Comparison of ENCODE assay signal across 7 cellular contexts in the genomic region with DNA sequence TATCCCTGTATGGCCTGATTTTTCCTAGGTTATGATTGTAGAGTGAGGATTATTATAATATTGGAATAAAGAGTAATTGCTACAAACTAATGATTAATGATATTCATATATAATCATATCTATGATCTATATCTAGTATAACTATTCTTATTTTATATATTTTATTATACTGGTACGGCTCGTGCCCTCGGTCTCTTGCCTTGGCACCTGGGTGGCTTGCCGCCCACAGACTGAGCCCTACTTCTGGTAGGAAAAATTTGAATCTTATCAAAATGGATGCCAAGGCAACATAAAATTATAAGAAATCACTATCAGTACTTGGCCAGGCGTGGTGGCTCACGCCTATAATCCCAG. TPM values are rescaled to one million over a fixed set of nuclear protein-coding genes. Genes with fewer than 3 reads are reported as not detected.
DNase-seq lines count a peak whose midpoint lies in the region; ATAC-seq, FAIRE-seq and TF ChIP-seq lines count a peak whose summit lies in the region.
"Not testable (repeated sequence)": the region's sequence is repeated elsewhere in the genome, so short reads cannot be mapped to it uniquely, and the experiment has no call there.

No MANE protein-coding gene starts in this region.

- FAIRE-seq in kidney (lab: Jason Lieb, UNC) = not testable (repeated sequence)

- DNase-seq in CD4-positive, alpha-beta T cell; Karpas-422; activated CD8-positive, alpha-beta memory T cell treated with anti-CD3 and anti-CD28 coated beads, Interleukin-2, amount 10 ng/mL, durations not matched to agents 7 days and 5 days; activated naive CD8-positive, alpha-beta T cell treated with anti-CD3 and anti-CD28 coated beads, Interleukin-2, amount 10 ng/mL, durations not matched to agents 7 days and 5 days; neural crest cell (ENCODE audit: low read depth, low spot score): not testable (repeated sequence)
- DNase-seq in kidney = peak; percentile 20

- not testable (repeated sequence) for H3K9me2 ChIP-seq in Karpas-422 (replicated peaks; ENCODE audit: insufficient read depth, low read length)

- H4K20me1 ChIP-seq in Karpas-422 (ENCODE audit: insufficient read depth, low read depth, low read length) = not testable (repeated sequence)

- CTCF ChIA-PET in CD4-positive, alpha-beta T cell (lab: Charles Lee) = interaction anchor here (0.7 to 1.3 kb wide), 3 partner anchors 9 to 351 kb away, joined by 3 to 4 read pairs (median 3); no protein-coding TSS in a partner anchor
- CTCF ChIA-PET in activated CD8-positive, alpha-beta memory T cell treated with anti-CD3 and anti-CD28 coated beads, Interleukin-2, amount 10 ng/mL, durations not matched to agents 7 days and 5 days (lab: Charles Lee) = interaction anchor here (0.7 to 1.7 kb wide), 2 partner anchors 16 to 19 kb away, joined by 3 to 13 read pairs; no protein-coding TSS in a partner anchor

- H3K27me3 ChIP-seq in CD4-positive, alpha-beta T cell (ENCODE audit: control insufficient read depth, insufficient read depth, low read length); Karpas-422 (ENCODE audit: low read length): not testable (repeated sequence)

- H3K79me2 ChIP-seq in Karpas-422 (ENCODE audit: low read length) = not testable (repeated sequence)

- not testable (repeated sequence) for H3K27ac ChIP-seq in CD4-positive, alpha-beta T cell (ENCODE audit: low read depth, low read length); kidney (ENCODE audit: low read depth in 2 of 2, low read length in 2 of 2)
- peak overlapping the region; percentile 91; the same call in 1 of the 2 replicates for H3K27ac ChIP-seq in Karpas-422 (ENCODE audit: low read length)

- POLR2A ChIA-PET in CD4-positive, alpha-beta T cell (lab: Charles Lee) = interaction anchor here (0.7 kb wide), 1 partner anchor 17 kb away, joined by 3 read pairs; no protein-coding TSS in a partner anchor
- POLR2A ChIA-PET in activated naive CD8-positive, alpha-beta T cell treated with anti-CD3 and anti-CD28 coated beads, Interleukin-2, amount 10 ng/mL, durations not matched to agents 7 days and 5 days (lab: Charles Lee) = not testable (repeated sequence)

- H3K36me3 Mint-ChIP-seq in CD4-positive, alpha-beta T cell (ENCODE audit: low read depth); T-helper 1 cell treated with Interleukin-12 subunit alpha and Interleukin-12 subunit beta and Interleukin-4 antibody, amounts not matched to agents 30 μg/mL and 1 μg/mL, for 36 hours (ENCODE audit: low read depth); activated CD8-positive, alpha-beta memory T cell treated with anti-CD3 and anti-CD28 coated beads, Interleukin-2, amount 10 ng/mL, durations not matched to agents 7 days and 5 days; activated naive CD8-positive, alpha-beta T cell treated with anti-CD3 and anti-CD28 coated beads, Interleukin-2, amount 10 ng/mL, durations not matched to agents 7 days and 5 days; neural crest cell (ENCODE audit: low read depth): not testable (repeated sequence)

- not testable (repeated sequence) for H3K36me3 ChIP-seq in Karpas-422 (ENCODE audit: insufficient read depth, low read length); kidney (ENCODE audit: control insufficient read depth in 1 of 2, insufficient read depth in 2 of 2, low read length in 2 of 2)

- not testable (repeated sequence) for H2AFZ ChIP-seq in Karpas-422 (ENCODE audit: low read length)

- intact Hi-C loops in CD4-positive, alpha-beta T cell (cut with DNase I, micrococcal nuclease); kidney (cut with DNase I): not testable (repeated sequence)

- peaks cover 25% of the 10 kb centered on the region for H3K4me1 ChIP-seq in Karpas-422 (ENCODE audit: low read length)
- not testable (repeated sequence) for H3K4me1 ChIP-seq in kidney (ENCODE audit: control insufficient read depth in 1 of 2, insufficient read depth in 1 of 2, low read depth in 1 of 2, low read length in 2 of 2)

- not testable (repeated sequence) for H3K9ac ChIP-seq in Karpas-422 (ENCODE audit: low read length); kidney (ENCODE audit: low read length in 2 of 2)

- H3K4me3 ChIP-seq in Karpas-422 (ENCODE audit: low read length); kidney (ENCODE audit: low read length in 2 of 2): not testable (repeated sequence)

- not testable (repeated sequence) for H3K27ac Mint-ChIP-seq in CD4-positive, alpha-beta T cell; neural crest cell (ENCODE audit: unreplicated experiment)
- peak overlapping the region; percentile 84 for H3K27ac Mint-ChIP-seq in T-helper 1 cell treated with Interleukin-12 subunit alpha and Interleukin-12 subunit beta and Interleukin-4 antibody, amounts not matched to agents 30 μg/mL and 1 μg/mL, for 36 hours
- H3K27ac Mint-ChIP-seq in activated CD8-positive, alpha-beta memory T cell treated with anti-CD3 and anti-CD28 coated beads, Interleukin-2, amount 10 ng/mL, durations not matched to agents 7 days and 5 days = peak overlapping the region; percentile 90
- peak overlapping the region; percentile 87 for H3K27ac Mint-ChIP-seq in activated naive CD8-positive, alpha-beta T cell treated with anti-CD3 and anti-CD28 coated beads, Interleukin-2, amount 10 ng/mL, durations not matched to agents 7 days and 5 days

- peak overlapping the region; percentile 54 for H3K4me3 Mint-ChIP-seq in CD4-positive, alpha-beta T cell
- H3K4me3 Mint-ChIP-seq in T-helper 1 cell treated with Interleukin-12 subunit alpha and Interleukin-12 subunit beta and Interleukin-4 antibody, amounts not matched to agents 30 μg/mL and 1 μg/mL, for 36 hours = peak overlapping the region; percentile 66
- H3K4me3 Mint-ChIP-seq in activated CD8-positive, alpha-beta memory T cell treated with anti-CD3 and anti-CD28 coated beads, Interleukin-2, amount 10 ng/mL, durations not matched to agents 7 days and 5 days = peak overlapping the region; percentile 64
- H3K4me3 Mint-ChIP-seq in activated naive CD8-positive, alpha-beta T cell treated with anti-CD3 and anti-CD28 coated beads, Interleukin-2, amount 10 ng/mL, durations not matched to agents 7 days and 5 days = peak overlapping the region; percentile 73
- peak overlapping the region; percentile 86 for H3K4me3 Mint-ChIP-seq in neural crest cell

- not testable (repeated sequence) for H3K27me3 Mint-ChIP-seq in CD4-positive, alpha-beta T cell; T-helper 1 cell treated with Interleukin-12 subunit alpha and Interleukin-12 subunit beta and Interleukin-4 antibody, amounts not matched to agents 30 μg/mL and 1 μg/mL, for 36 hours (ENCODE audit: low read depth); activated CD8-positive, alpha-beta memory T cell treated with anti-CD3 and anti-CD28 coated beads, Interleukin-2, amount 10 ng/mL, durations not matched to agents 7 days and 5 days; activated naive CD8-positive, alpha-beta T cell treated with anti-CD3 and anti-CD28 coated beads, Interleukin-2, amount 10 ng/mL, durations not matched to agents 7 days and 5 days
- peaks cover 23% of the 10 kb centered on the region for H3K27me3 Mint-ChIP-seq in neural crest cell (ENCODE audit: low read depth)

- H3K9me3 Mint-ChIP-seq in CD4-positive, alpha-beta T cell; T-helper 1 cell treated with Interleukin-12 subunit alpha and Interleukin-12 subunit beta and Interleukin-4 antibody, amounts not matched to agents 30 μg/mL and 1 μg/mL, for 36 hours; activated CD8-positive, alpha-beta memory T cell treated with anti-CD3 and anti-CD28 coated beads, Interleukin-2, amount 10 ng/mL, durations not matched to agents 7 days and 5 days (ENCODE audit: low read depth); activated naive CD8-positive, alpha-beta T cell treated with anti-CD3 and anti-CD28 coated beads, Interleukin-2, amount 10 ng/mL, durations not matched to agents 7 days and 5 days; neural crest cell: not testable (repeated sequence)

- peaks cover 11% of the 10 kb centered on the region for H3K4me1 Mint-ChIP-seq in CD4-positive, alpha-beta T cell (ENCODE audit: low read depth)
- peaks cover 11% of the 10 kb centered on the region for H3K4me1 Mint-ChIP-seq in T-helper 1 cell treated with Interleukin-12 subunit alpha and Interleukin-12 subunit beta and Interleukin-4 antibody, amounts not matched to agents 30 μg/mL and 1 μg/mL, for 36 hours (ENCODE audit: low read depth)
- H3K4me1 Mint-ChIP-seq in activated CD8-positive, alpha-beta memory T cell treated with anti-CD3 and anti-CD28 coated beads, Interleukin-2, amount 10 ng/mL, durations not matched to agents 7 days and 5 days = peaks cover 25% of the 10 kb centered on the region
- peaks cover 17% of the 10 kb centered on the region for H3K4me1 Mint-ChIP-seq in activated naive CD8-positive, alpha-beta T cell treated with anti-CD3 and anti-CD28 coated beads, Interleukin-2, amount 10 ng/mL, durations not matched to agents 7 days and 5 days
- H3K4me1 Mint-ChIP-seq in neural crest cell = peaks cover 11% of the 10 kb centered on the region

- not testable (repeated sequence) for ATAC-seq in CD4-positive, alpha-beta T cell (ENCODE audit: poor library complexity); activated CD8-positive, alpha-beta memory T cell treated with anti-CD3 and anti-CD28 coated beads, Interleukin-2, amount 10 ng/mL, durations not matched to agents 7 days and 5 days; activated naive CD8-positive, alpha-beta T cell treated with anti-CD3 and anti-CD28 coated beads, Interleukin-2, amount 10 ng/mL, durations not matched to agents 7 days and 5 days (ENCODE audit: low read depth)

- peak overlapping the region; percentile 57 for H3K4me2 ChIP-seq in Karpas-422 (ENCODE audit: low read depth, low read length, poor library complexity, severe bottlenecking)

- peak; percentile 45 for TF ChIP-seq CTCF in CD4-positive, alpha-beta T cell (IDR thresholded peaks at IDR 0.05)
- not testable (repeated sequence) for TF ChIP-seq CTCF in kidney (IDR thresholded peaks at IDR 0.05; ENCODE audit: borderline replicate concordance, extremely low read depth, insufficient read depth)
- peak; percentile 4 for TF ChIP-seq CTCF in neural crest cell (conservative IDR thresholded peaks at IDR 0.05)

- H3K9me3 ChIP-seq in CD4-positive, alpha-beta T cell (ENCODE audit: control insufficient read depth, low read length); Karpas-422 (ENCODE audit: low read length); kidney (ENCODE audit: control insufficient read depth in 1 of 2, low read length in 2 of 2): not testable (repeated sequence)

RNA-seq across cellular contexts. Expression of a gene that starts 1.5 kb away (rescaled TPM):
- under 1 TPM in 1 of 2 experiments, not detected in 1; 0.69 TPM for total RNA-seq in CD4-positive, alpha-beta T cell
- total RNA-seq in Karpas-422 (2014; rRNA removed; shearing (Covaris generic); ENCODE audit: low replicate concordance) = 3.2 and 3.7 TPM in 2 replicates
- 1 to 10 TPM; 1.4 to 3.5 TPM for total RNA-seq in activated CD8-positive, alpha-beta memory T cell treated with anti-CD3 and anti-CD28 coated beads, Interleukin-2, amount 10 ng/mL, durations not matched to agents 7 days and 5 days
- 1 to 10 TPM; 1.0 to 2.2 TPM for total RNA-seq in activated naive CD8-positive, alpha-beta T cell treated with anti-CD3 and anti-CD28 coated beads, Interleukin-2, amount 10 ng/mL, durations not matched to agents 7 days and 5 days
- total RNA-seq in kidney (3.1 TPM), neural crest cell (0.36 and 0.63 TPM in 2 replicates)
- polyA plus RNA-seq in kidney (ENCODE audit: insufficient read depth, low read depth, low replicate concordance) = 4.9 TPM

RNA-seq across cellular contexts. Expression of a gene that starts 32.7 kb away (rescaled TPM):
- total RNA-seq in CD4-positive, alpha-beta T cell = 10 to 100 TPM; 45.4 to 48.3 TPM
- total RNA-seq in Karpas-422 (2014; rRNA removed; shearing (Covaris generic); ENCODE audit: low replicate concordance) = 19.2 and 45.1 TPM in 2 replicates
- total RNA-seq in activated CD8-positive, alpha-beta memory T cell treated with anti-CD3 and anti-CD28 coated beads, Interleukin-2, amount 10 ng/mL, durations not matched to agents 7 days and 5 days = 100 to 1,000 TPM in 1 of 2 experiments, 10 to 100 TPM in 1; 88.2 to 102 TPM
- total RNA-seq in activated naive CD8-positive, alpha-beta T cell treated with anti-CD3 and anti-CD28 coated beads, Interleukin-2, amount 10 ng/mL, durations not matched to agents 7 days and 5 days = 10 to 100 TPM; 69.9 to 72.1 TPM
- 35.2 TPM for total RNA-seq in kidney
- polyA plus RNA-seq in kidney (ENCODE audit: insufficient read depth, low read depth, low replicate concordance) = 26.3 TPM
- 78.0 and 78.2 TPM in 2 replicates for total RNA-seq in neural crest cell
